ENCODE assay signal across 2 cellular contexts in genomic region chr11:89612111-89612510, GRCh38.
TF ChIP-seq lines count a peak whose summit lies in the region.

No MANE protein-coding gene starts in this region.

TF ChIP-seq in SK-N-SH, 30 proteins besides CTCF, POLR2A, EP300 and RAD21 (continued from another document):
- TF ChIP-seq MXI1 (IDR thresholded peaks at IDR 0.05; ENCODE audit: low read depth, low read length), result no peak
- no peak for TF ChIP-seq MEF2A (IDR thresholded peaks at IDR 0.05; ENCODE audit: borderline replicate concordance, low read depth)
- TF ChIP-seq FOXJ3 (CRISPR knock-in tag; IDR thresholded peaks at IDR 0.05), result no peak
- TF ChIP-seq SIN3A (IDR thresholded peaks at IDR 0.05; ENCODE audit: borderline replicate concordance, low read depth, low read length), result no peak
- TF ChIP-seq RCOR1 (IDR thresholded peaks at IDR 0.05; ENCODE audit: low read length), result no peak

TF ChIP-seq in SK-N-SH treated with all-trans-retinoic acid at 6 μM for 48 hours, 23 proteins besides CTCF, POLR2A, EP300 and RAD21 (continued from another document):
- no peak for TF ChIP-seq TSHZ2 (CRISPR knock-in tag; IDR thresholded peaks at IDR 0.05)
- no peak for TF ChIP-seq CSRNP3 (CRISPR knock-in tag; IDR thresholded peaks at IDR 0.05)
- TF ChIP-seq TCF4 (CRISPR knock-in tag; IDR thresholded peaks at IDR 0.05; ENCODE audit: borderline replicate concordance), result no peak
- TF ChIP-seq BACH2 (CRISPR knock-in tag; IDR thresholded peaks at IDR 0.05; ENCODE audit: borderline replicate concordance), result no peak
- TF ChIP-seq POU6F1 (CRISPR knock-in tag; IDR thresholded peaks at IDR 0.05; ENCODE audit: borderline replicate concordance, low read depth), result no peak
- no peak for TF ChIP-seq CSDC2 (CRISPR knock-in tag; IDR thresholded peaks at IDR 0.05)
- no peak for TF ChIP-seq OSR1 (CRISPR knock-in tag; IDR thresholded peaks at IDR 0.05)
- TF ChIP-seq ISL1 (CRISPR knock-in tag; IDR thresholded peaks at IDR 0.05), result no peak
- TF ChIP-seq PPARA (CRISPR knock-in tag; IDR thresholded peaks at IDR 0.05; ENCODE audit: borderline replicate concordance), result no peak
